In genomic region chr10:22309180-22310000, GRCh38 we compare ENCODE assay signal across 21 cellular contexts. TPM values are rescaled to one million over a fixed set of nuclear protein-coding genes. Genes with fewer than 3 reads are reported as not detected.
DNase-seq lines count a peak whose midpoint lies in the region; ATAC-seq, FAIRE-seq and TF ChIP-seq lines count a peak whose summit lies in the region.
"Had no signal": no experiment of that assay in that cellular context is flagged by ENCODE, and none has a peak within 500 bp of the region (broad histone marks: within the 10 kb centered on the region; RNA-seq: fewer than 3 reads in every experiment).

No MANE protein-coding gene starts in this region.

- no peak for ATAC-seq in natural killer cell treated with Interleukin-12 subunit alpha and Interleukin-12 subunit beta and Interleukin-15 and Interleukin-18, amount 100 ng/mL, for 72 hours
- ATAC-seq in natural killer cell, result no peak
- ATAC-seq in SK-N-SH treated with all-trans-retinoic acid at 6 μM for 48 hours, result no peak

- no peak for DNase-seq in T-helper 1 cell
- no peak for DNase-seq in natural killer cell treated with Interleukin-12 subunit alpha and Interleukin-12 subunit beta and Interleukin-15 and Interleukin-18, amount 100 ng/mL, for 72 hours (ENCODE audit: low spot score)
- DNase-seq in natural killer cell, result no peak
- no peak for DNase-seq in effector CD4-positive, alpha-beta T cell
- no peak for DNase-seq in NCI-H1105 (lab: John Stamatoyannopoulos, UW)
- DNase-seq: 8988T, COR-L47, DMS 273 treated with DMSO at 0.1 percent for 48 hours, GM23248, NCI-H1694 treated with DMSO at 0.1 percent for 48 hours, NCI-H2107, NCI-H510A, NCI-H748 treated with DMSO at 0.1 percent for 48 hours, RPMI8226, SHP77 treated with DMSO at 0.1 percent for 48 hours had no signal

- no peaks in the 10 kb centered on the region for H3K9me3 Mint-ChIP-seq in T-helper 1 cell treated with Interleukin-12 subunit alpha and Interleukin-12 subunit beta and Interleukin-4 antibody, amounts not matched to agents 30 μg/mL and 1 μg/mL, for 36 hours
- no peaks in the 10 kb centered on the region for H3K9me3 Mint-ChIP-seq in natural killer cell treated with Interleukin-12 subunit alpha and Interleukin-12 subunit beta and Interleukin-15 and Interleukin-18, amount 100 ng/mL, for 72 hours
- no peaks in the 10 kb centered on the region for H3K9me3 Mint-ChIP-seq in natural killer cell
- H3K9me3 Mint-ChIP-seq: IgD-negative memory B cell had no signal

- intact Hi-C loops in natural killer cell (cut with micrococcal nuclease), result no loop called here

- no peak for TF ChIP-seq CTCF in natural killer cell (IDR thresholded peaks at IDR 0.05)

- no peak overlapping the region for H3K4me3 Mint-ChIP-seq in T-helper 1 cell treated with Interleukin-12 subunit alpha and Interleukin-12 subunit beta and Interleukin-4 antibody, amounts not matched to agents 30 μg/mL and 1 μg/mL, for 36 hours
- peak overlapping the region; percentile 10 for H3K4me3 Mint-ChIP-seq in natural killer cell treated with Interleukin-12 subunit alpha and Interleukin-12 subunit beta and Interleukin-15 and Interleukin-18, amount 100 ng/mL, for 72 hours
- H3K4me3 Mint-ChIP-seq in natural killer cell, result no peak overlapping the region
- H3K4me3 Mint-ChIP-seq: B cell, IgD-negative memory B cell had no signal

- H3K27me3 Mint-ChIP-seq in T-helper 1 cell treated with Interleukin-12 subunit alpha and Interleukin-12 subunit beta and Interleukin-4 antibody, amounts not matched to agents 30 μg/mL and 1 μg/mL, for 36 hours (ENCODE audit: low read depth), result no peaks in the 10 kb centered on the region
- peaks cover 13 to 14% of the 10 kb centered on the region in 2 donors for H3K27me3 Mint-ChIP-seq in natural killer cell treated with Interleukin-12 subunit alpha and Interleukin-12 subunit beta and Interleukin-15 and Interleukin-18, amount 100 ng/mL, for 72 hours
- H3K27me3 Mint-ChIP-seq in natural killer cell (ENCODE audit: low read depth in 2 of 2), result peaks cover 16 to 48% of the 10 kb centered on the region in 2 donors
- H3K27me3 Mint-ChIP-seq: B cell had no signal

- H3K4me1 Mint-ChIP-seq in T-helper 1 cell treated with Interleukin-12 subunit alpha and Interleukin-12 subunit beta and Interleukin-4 antibody, amounts not matched to agents 30 μg/mL and 1 μg/mL, for 36 hours (ENCODE audit: low read depth), result peaks cover 8% of the 10 kb centered on the region
- peaks cover 0 to 5% of the 10 kb centered on the region in 2 donors for H3K4me1 Mint-ChIP-seq in natural killer cell treated with Interleukin-12 subunit alpha and Interleukin-12 subunit beta and Interleukin-15 and Interleukin-18, amount 100 ng/mL, for 72 hours (ENCODE audit: low read depth in 2 of 2)
- no peaks in the 10 kb centered on the region for H3K4me1 Mint-ChIP-seq in natural killer cell
- H3K4me1 Mint-ChIP-seq: B cell, IgD-negative memory B cell had no signal

- H3K36me3 Mint-ChIP-seq in T-helper 1 cell treated with Interleukin-12 subunit alpha and Interleukin-12 subunit beta and Interleukin-4 antibody, amounts not matched to agents 30 μg/mL and 1 μg/mL, for 36 hours (ENCODE audit: low read depth), result no peaks in the 10 kb centered on the region
- no peaks in the 10 kb centered on the region for H3K36me3 Mint-ChIP-seq in natural killer cell treated with Interleukin-12 subunit alpha and Interleukin-12 subunit beta and Interleukin-15 and Interleukin-18, amount 100 ng/mL, for 72 hours
- H3K36me3 Mint-ChIP-seq in natural killer cell, result no peaks in the 10 kb centered on the region
- H3K36me3 Mint-ChIP-seq: IgD-negative memory B cell had no signal

- peak; percentile 29 for FAIRE-seq in endometrium (lab: Jason Lieb, UNC)

- peak overlapping the region; percentile 52 for H3K27ac Mint-ChIP-seq in T-helper 1 cell treated with Interleukin-12 subunit alpha and Interleukin-12 subunit beta and Interleukin-4 antibody, amounts not matched to agents 30 μg/mL and 1 μg/mL, for 36 hours
- H3K27ac Mint-ChIP-seq in natural killer cell treated with Interleukin-12 subunit alpha and Interleukin-12 subunit beta and Interleukin-15 and Interleukin-18, amount 100 ng/mL, for 72 hours, result peak overlapping the region in 1 of 2 donors; percentile 70
- no peak overlapping the region for H3K27ac Mint-ChIP-seq in natural killer cell
- H3K27ac Mint-ChIP-seq: B cell, IgD-negative memory B cell had no signal

TF ChIP-seq in SK-N-SH treated with all-trans-retinoic acid at 6 μM for 48 hours, 23 proteins besides CTCF, POLR2A, EP300 and RAD21:
- no peak for TF ChIP-seq SNAI2 (CRISPR knock-in tag; IDR thresholded peaks at IDR 0.05)
- no peak for TF ChIP-seq PATZ1 (CRISPR knock-in tag; IDR thresholded peaks at IDR 0.05; ENCODE audit: borderline replicate concordance)
- TF ChIP-seq ARNTL (CRISPR knock-in tag; IDR thresholded peaks at IDR 0.05; ENCODE audit: borderline replicate concordance, low read depth), result no peak

RNA-seq across cellular contexts. Expression of gene COMMD3, which starts 6.8 kb away (rescaled TPM):
- total RNA-seq in natural killer cell treated with Interleukin-12 subunit alpha and Interleukin-12 subunit beta and Interleukin-15 and Interleukin-18, amount 100 ng/mL, for 72 hours, result 10 to 100 TPM; 50.1 to 55.8 TPM
- total RNA-seq in natural killer cell, result 10 to 100 TPM; 43.1 to 48.3 (median 44.2) TPM

RNA-seq across cellular contexts. Expression of gene BMI1, which starts 11.5 kb away (rescaled TPM):
- 10 to 100 TPM; 38.2 to 44.9 TPM for total RNA-seq in natural killer cell treated with Interleukin-12 subunit alpha and Interleukin-12 subunit beta and Interleukin-15 and Interleukin-18, amount 100 ng/mL, for 72 hours
- total RNA-seq in natural killer cell, result 10 to 100 TPM; 60.5 to 69.8 (median 66.4) TPM

RNA-seq across cellular contexts. Expression of gene SPAG6, which starts 35.9 kb away (rescaled TPM):
- total RNA-seq in natural killer cell treated with Interleukin-12 subunit alpha and Interleukin-12 subunit beta and Interleukin-15 and Interleukin-18, amount 100 ng/mL, for 72 hours, result under 1 TPM; 0.28 to 0.29 TPM
- total RNA-seq in natural killer cell, result under 1 TPM in 2 of 3 donors, not detected in 1; 0.35 to 0.79 TPM
- total RNA-seq: B cell, GM23248, LHCN-M2 had no signal
